In genomic region chr15:39667382-39668127, GRCh38 we compare ENCODE assay signal across 20 cellular contexts.
A peak's percentile ranks its signal among the peaks of the same experiment; 100 is the strongest.
DNase-seq lines count a peak whose midpoint lies in the region; FAIRE-seq and TF ChIP-seq lines count a peak whose summit lies in the region.
"Had no signal": no experiment of that assay in that cellular context is flagged by ENCODE, and none has a peak within 500 bp of the region (broad histone marks: within the 10 kb centered on the region; RNA-seq: fewer than 3 reads in every experiment).

No MANE protein-coding gene starts in this region.

- H3K36me3 Mint-ChIP-seq in astrocyte (ENCODE audit: low read depth, unreplicated experiment): no peaks in the 10 kb centered on the region

- no peaks in the 10 kb centered on the region for H3K27me3 Mint-ChIP-seq in astrocyte (ENCODE audit: low read depth, unreplicated experiment)

- H3K36me3 ChIP-seq in HUES64 (ENCODE audit: insufficient read depth, low read length): no peaks in the 10 kb centered on the region
- H3K36me3 ChIP-seq in astrocyte (ENCODE audit: insufficient read depth, low read length): no peaks in the 10 kb centered on the region
- no peaks in the 10 kb centered on the region for H3K36me3 ChIP-seq in sigmoid colon
- H3K36me3 ChIP-seq: neutrophil, transverse colon had no signal

- no peaks in the 10 kb centered on the region for H3K27me3 ChIP-seq in HUES64 (ENCODE audit: insufficient read depth, low read length)
- H3K27me3 ChIP-seq in astrocyte (ENCODE audit: insufficient read depth, low read length): no peaks in the 10 kb centered on the region
- H3K27me3 ChIP-seq in sigmoid colon: no peaks in the 10 kb centered on the region
- H3K27me3 ChIP-seq: neutrophil, transverse colon had no signal

- peaks cover 45% of the 10 kb centered on the region for H3K4me1 ChIP-seq in HUES64 (ENCODE audit: insufficient read depth, low read length)
- H3K4me1 ChIP-seq in astrocyte (ENCODE audit: insufficient read depth, low read length): peaks cover 10% of the 10 kb centered on the region
- peaks cover 0 to 55% (median 37%) of the 10 kb centered on the region in 4 donors for H3K4me1 ChIP-seq in sigmoid colon

- no peaks in the 10 kb centered on the region for H3K9me3 Mint-ChIP-seq in astrocyte (ENCODE audit: unreplicated experiment)
- H3K9me3 Mint-ChIP-seq: stimulated activated naive CD8-positive, alpha-beta T cell treated with anti-CD3 and anti-CD28 coated beads, Interleukin-15, Interleukin-2, amounts not matched to agents 100 ng/mL and 50 ng/mL, for 24 hours had no signal

- no peaks in the 10 kb centered on the region for H3K79me2 ChIP-seq in astrocyte (ENCODE audit: insufficient read depth, low read length)

- peaks cover 39% of the 10 kb centered on the region for H3K4me1 Mint-ChIP-seq in astrocyte (ENCODE audit: low read depth, unreplicated experiment)

- H3K4me3 Mint-ChIP-seq in astrocyte (ENCODE audit: unreplicated experiment): no peak overlapping the region
- H3K4me3 Mint-ChIP-seq: stimulated activated naive CD8-positive, alpha-beta T cell treated with anti-CD3 and anti-CD28 coated beads, Interleukin-15, Interleukin-2, amounts not matched to agents 100 ng/mL and 50 ng/mL, for 24 hours had no signal

- peak overlapping the region; percentile 29 for H3K27ac ChIP-seq in HUES64 (ENCODE audit: low read depth, low read length)
- no peak overlapping the region for H3K27ac ChIP-seq in astrocyte (ENCODE audit: low read depth, low read length)
- H3K27ac ChIP-seq in sigmoid colon: peak overlapping the region in 3 of 4 donors; percentile 51 to 61 (median 51)
- H3K27ac ChIP-seq: neutrophil, VCaP had no signal

- no peak for DNase-seq in astrocyte (ENCODE audit: low read depth)
- peak; percentile 73 for DNase-seq in islet precursor cell
- DNase-seq in sigmoid colon: no peak
- no peak for DNase-seq in GM13976 (ENCODE audit: low spot score)
- DNase-seq in hippocampal formation (lab: John Stamatoyannopoulos, UW): no peak
- DNase-seq in GM13977 (ENCODE audit: low spot score): no peak
- DNase-seq: activated CD4-positive, alpha-beta T cell treated with anti-CD3 and anti-CD28 coated beads, Interleukin-2, amount 50 U/mL, for 4 hours; activated naive CD4-positive, alpha-beta T cell; activated T-cell treated with anti-CD3 and anti-CD28 coated beads for 4 hours; aorta; NCI-H1417 treated with DMSO at 0.1 percent for 48 hours; NCI-H2171; NCI-H526; right cardiac atrium; stimulated activated CD4-positive, alpha-beta T cell treated with anti-CD3 and anti-CD28 coated beads, Interleukin-1b, Interleukin-23, amount 100 ng/mL, for 48 hours; transverse colon had no signal

- FAIRE-seq in astrocyte (lab: Jason Lieb, UNC): no peak

- in situ Hi-C loops in GM13976 (cut with MboI; ENCODE audit: low sequenced_read_pairs, unreplicated experiment): no loop called here
- in situ Hi-C loops in GM13977 (cut with MboI; ENCODE audit: low pct_unique_long_range_greater_than_20kb, low sequenced_read_pairs, unreplicated experiment): no loop called here

- WGBS in HUES64: 80% methylated on average over 5 of the region's 5 CpGs
- WGBS in sigmoid colon, 2 donors: 94 to 96% methylated on average over 5 of the region's 5 CpGs

- TF ChIP-seq POLR2A in sigmoid colon (IDR thresholded peaks at IDR 0.05): no peak

- H3K4me3 ChIP-seq in HUES64 (ENCODE audit: low read length) (no peak overlapping the region), astrocyte (ENCODE audit: insufficient read depth, low read depth, low read length) (no peak overlapping the region), sigmoid colon (no peak overlapping the region)
- H3K4me3 ChIP-seq: transverse colon had no signal

- no peaks in the 10 kb centered on the region for H3K9me3 ChIP-seq in HUES64 (ENCODE audit: insufficient read depth, low read depth, low read length)
- no peaks in the 10 kb centered on the region for H3K9me3 ChIP-seq in astrocyte (ENCODE audit: insufficient read depth, low read depth, low read length)
- no peaks in the 10 kb centered on the region for H3K9me3 ChIP-seq in sigmoid colon
- H3K9me3 ChIP-seq: neutrophil, transverse colon had no signal

- no peak for TF ChIP-seq EP300 in sigmoid colon (IDR thresholded peaks at IDR 0.05)

- intact Hi-C loops in sigmoid colon (cut with DNase I): no loop called here

- no peak overlapping the region for H3K4me2 ChIP-seq in astrocyte (ENCODE audit: low read length)

- peak overlapping the region; percentile 7 for H2AFZ ChIP-seq in astrocyte (ENCODE audit: low read depth, low read length)

- H3K27ac Mint-ChIP-seq in astrocyte (ENCODE audit: unreplicated experiment): peak overlapping the region; percentile 95
- H3K27ac Mint-ChIP-seq: stimulated activated naive CD8-positive, alpha-beta T cell treated with anti-CD3 and anti-CD28 coated beads, Interleukin-15, Interleukin-2, amounts not matched to agents 100 ng/mL and 50 ng/mL, for 24 hours had no signal

- no peak for TF ChIP-seq CTCF in astrocyte (IDR thresholded peaks at IDR 0.05; ENCODE audit: insufficient read depth, low read depth, low read length)
- TF ChIP-seq CTCF in sigmoid colon (IDR thresholded peaks at IDR 0.05): no peak
- TF ChIP-seq CTCF in GM13976 (IDR thresholded peaks at IDR 0.05; ENCODE audit: borderline replicate concordance, control extremely low read depth, extremely low read depth, insufficient read depth, missing control alignments): no peak
- TF ChIP-seq CTCF in GM13977 (IDR thresholded peaks at IDR 0.05; ENCODE audit: extremely low read depth, insufficient read depth, missing control alignments): no peak

- no peaks in the 10 kb centered on the region for H4K20me1 ChIP-seq in astrocyte (ENCODE audit: insufficient read depth, low read length)

- H3K9ac ChIP-seq in HUES64 (ENCODE audit: low read depth, low read length): no peak overlapping the region
- H3K9ac ChIP-seq in astrocyte (ENCODE audit: low read length): no peak overlapping the region
